ENCODE assay signal across 16 cellular contexts in the genomic region with DNA sequence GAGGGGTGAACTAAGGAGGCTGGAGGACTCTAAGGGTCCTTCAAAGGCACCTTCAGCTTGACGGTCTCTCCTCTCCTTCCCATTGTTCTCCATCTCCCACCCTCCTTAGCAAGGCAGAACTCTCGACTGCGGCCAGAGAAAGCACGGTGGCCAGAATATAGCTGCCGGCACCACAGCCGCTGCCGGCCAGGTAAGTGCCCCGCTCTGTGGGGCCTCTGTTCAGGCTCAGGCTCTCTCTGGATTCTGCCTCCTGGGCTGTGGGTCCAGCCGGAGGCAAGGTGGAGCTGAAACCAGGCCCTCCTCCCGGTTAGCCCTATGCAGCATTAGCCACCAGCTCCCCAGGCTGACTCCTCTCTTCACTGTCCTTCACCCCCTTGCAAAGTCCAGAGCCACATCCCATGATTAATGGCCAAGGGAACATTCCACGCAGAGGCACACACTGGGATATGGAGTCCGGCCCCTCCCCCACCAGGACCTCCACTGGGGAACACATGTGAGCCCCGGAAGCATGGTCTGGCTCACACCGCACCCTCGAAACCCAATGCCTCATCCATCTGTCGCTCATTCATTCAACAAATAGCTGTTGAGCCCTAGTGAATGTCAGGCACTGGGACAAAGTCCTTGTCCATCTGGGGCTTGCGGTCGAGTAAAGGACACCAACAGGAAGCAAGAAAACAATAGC. TPM values are rescaled to one million over a fixed set of nuclear protein-coding genes. Genes with fewer than 3 reads are reported as not detected.
A peak's percentile ranks its signal among the peaks of the same experiment; 100 is the strongest.
DNase-seq lines count a peak whose midpoint lies in the region; ATAC-seq and TF ChIP-seq lines count a peak whose summit lies in the region.
"Had no signal": no experiment of that assay in that cellular context is flagged by ENCODE, and none has a peak within 500 bp of the region (broad histone marks: within the 10 kb centered on the region; RNA-seq: fewer than 3 reads in every experiment).

No MANE protein-coding gene starts in this region.

- H3K27me3 Mint-ChIP-seq in H9 (ENCODE audit: low read depth), result peaks cover 3% of the 10 kb centered on the region
- H3K27me3 Mint-ChIP-seq in chondrocyte (ENCODE audit: low read depth), result no peaks in the 10 kb centered on the region
- H3K27me3 Mint-ChIP-seq: B cell had no signal

- no peak overlapping the region for H3T11ph ChIP-seq in H9 (ENCODE audit: low read length)

- no peak overlapping the region for H4K8ac ChIP-seq in H9 (replicated peaks; ENCODE audit: insufficient read length, low read depth, low read length)

- no peak overlapping the region for H2BK120ac ChIP-seq in H9 (ENCODE audit: low read depth, low read length, poor library complexity, severe bottlenecking)

- H2BK5ac ChIP-seq in H9 (ENCODE audit: insufficient read length, low read length), result no peak overlapping the region

- H3K23ac ChIP-seq in H9 (ENCODE audit: insufficient read length, low read depth, low read length), result no peak overlapping the region

- H3K9ac ChIP-seq in H9 (ENCODE audit: extremely low read depth, insufficient read length, low read length), result no peak overlapping the region

- H3K4ac ChIP-seq in H9 (ENCODE audit: low read depth, low read length), result no peak overlapping the region

- H3K27ac ChIP-seq in H9 (ENCODE audit: insufficient read length, low read depth, low read length), result no peak overlapping the region
- H3K27ac ChIP-seq: PC-9 had no signal

- no peak overlapping the region for H3K4me2 ChIP-seq in H9 (ENCODE audit: insufficient read depth, insufficient read length, low read length)
- H3K4me2 ChIP-seq: PC-9 had no signal

- no peak overlapping the region for H4K5ac ChIP-seq in H9 (ENCODE audit: insufficient read length, low read depth, low read length)

- H3K14ac ChIP-seq in H9 (ENCODE audit: insufficient read depth, low read length), result no peak overlapping the region; the same call in 1 of the 2 replicates

- H3K4me3 Mint-ChIP-seq in H9, result no peak overlapping the region
- H3K4me3 Mint-ChIP-seq in chondrocyte (ENCODE audit: unreplicated experiment), result no peak overlapping the region
- H3K4me3 Mint-ChIP-seq: B cell; CD4-positive, alpha-beta T cell had no signal

- no peaks in the 10 kb centered on the region for H3K4me1 ChIP-seq in H9 (ENCODE audit: insufficient read depth, low read length)

- H2BK20ac ChIP-seq in H9 (ENCODE audit: low read depth, low read length, poor library complexity, severe bottlenecking), result no peak overlapping the region

- no peaks in the 10 kb centered on the region for H3K9me3 ChIP-seq in H9 (ENCODE audit: control insufficient read depth, low read depth, low read length)

- H2BK12ac ChIP-seq in H9 (ENCODE audit: insufficient read length, low read depth, low read length), result no peak overlapping the region

- no peak overlapping the region for H2BK15ac ChIP-seq in H9 (ENCODE audit: low read depth, low read length)

- H3K9me3 Mint-ChIP-seq in H9 (no peaks in the 10 kb centered on the region), chondrocyte (ENCODE audit: low read depth) (no peaks in the 10 kb centered on the region)
- H3K9me3 Mint-ChIP-seq: CD4-positive, alpha-beta T cell had no signal

- H3K27ac Mint-ChIP-seq in H9 (peak overlapping the region in 2 of 3 experiments; percentile 9 to 81; a peak in 3 of 7 replicates), chondrocyte (ENCODE audit: unreplicated experiment) (peak overlapping the region; percentile 17)
- H3K27ac Mint-ChIP-seq: B cell; CD4-positive, alpha-beta T cell had no signal

- H4K91ac ChIP-seq in H9 (ENCODE audit: insufficient read length, low read depth, low read length), result no peak overlapping the region

- intact Hi-C loops in left cardiac atrium (cut with DNase I), result no loop called here

- no peak for DNase-seq in H9
- peak; percentile 87 for DNase-seq in LHCN-M2 (ENCODE audit: low read depth)
- DNase-seq in chondrocyte (ENCODE audit: low spot score), result peak; percentile 80
- peak; percentile 95 for DNase-seq in myocyte (ENCODE audit: low read depth)
- DNase-seq in GM10266 (ENCODE audit: extremely low spot score), result no peak
- DNase-seq in NCI-H1436 (lab: John Stamatoyannopoulos, UW), result no peak
- DNase-seq in left cardiac atrium, result no peak
- DNase-seq: ACHN; CD4-positive, alpha-beta T cell; GF-D8; Karpas-422; NCI-H1436 treated with DMSO at 0.1 percent for 48 hours; NCI-H774; PC-9; SHP77 had no signal

- H3K4me1 Mint-ChIP-seq in H9 (peaks cover 0 to 7% of the 10 kb centered on the region in 2 experiments; a peak in 1 of 4 replicates), chondrocyte (ENCODE audit: low read depth) (peaks cover 54% of the 10 kb centered on the region)

- H3K27me3 ChIP-seq in H9 (ENCODE audit: insufficient read depth, low read length), result no peaks in the 10 kb centered on the region

- H4K20me1 ChIP-seq in H9 (ENCODE audit: control insufficient read depth, insufficient read depth, insufficient read length), result no peaks in the 10 kb centered on the region

- no peak overlapping the region for H3K56ac ChIP-seq in H9 (ENCODE audit: insufficient read length, low read depth, low read length)

- no peaks in the 10 kb centered on the region for H3K79me2 ChIP-seq in H9 (ENCODE audit: insufficient read depth, low read length)

- no peak overlapping the region for H3K18ac ChIP-seq in H9 (ENCODE audit: insufficient read length, low read depth, low read length)

- no CpG with 5 or more reads among the region's 18 CpGs for WGBS in H9 (ENCODE audit: extremely low coverage, insufficient read length, low lambda C conversion rate)

- ATAC-seq in left cardiac atrium, result no peak

- H3K36me3 Mint-ChIP-seq in H9 (ENCODE audit: insufficient read depth in 1 of 3, low read depth in 3 of 3) (no peaks in the 10 kb centered on the region), chondrocyte (ENCODE audit: low read depth) (peaks cover 14% of the 10 kb centered on the region)

- no peaks in the 10 kb centered on the region for H3K79me1 ChIP-seq in H9 (ENCODE audit: insufficient read depth, low read depth, low read length, poor library complexity, severe bottlenecking)

- TF ChIP-seq CTCF in H9 (conservative IDR thresholded peaks at IDR 0.05), result no peak
- no peak for TF ChIP-seq CTCF in chondrocyte (IDR thresholded peaks at IDR 0.05)
- no peak for TF ChIP-seq CTCF in GM10266 (IDR thresholded peaks at IDR 0.05; ENCODE audit: control insufficient read depth, insufficient read depth, low read depth, missing control alignments)

- no peak overlapping the region for H2AK5ac ChIP-seq in H9 (ENCODE audit: insufficient read length, low read length)

- H3K23me2 ChIP-seq in H9 (ENCODE audit: insufficient read length, low read depth, low read length, poor library complexity, severe bottlenecking), result no peaks in the 10 kb centered on the region

- no peak overlapping the region for H2AFZ ChIP-seq in H9 (ENCODE audit: low read length)
- H2AFZ ChIP-seq: PC-9 had no signal

RNA-seq across cellular contexts. Expression of a gene that starts 25.2 kb away (rescaled TPM):
- 0.75 and 0.77 TPM in 2 replicates for total RNA-seq in H9 (2021)
- total RNA-seq in LHCN-M2 (2014; rRNA removed), result 151 and 211 TPM in 2 replicates
- polyA plus RNA-seq in LHCN-M2 (2012), result 104 TPM
- 210 to 446 TPM (median 215 TPM) in 3 replicates for total RNA-seq in chondrocyte
- 16.5 and 18.6 TPM in 2 replicates for total RNA-seq in myocyte
- 477 TPM for polyA plus RNA-seq in myocyte (2012)
- total RNA-seq in left cardiac atrium, result 10 to 100 TPM; 25.4 to 43.3 TPM

Comparison
In these comparisons a context has a peak if more than half of its experiments do, and no peak if none do; other contexts are left out.
1. DNase-seq: peak in LHCN-M2 (single experiment), chondrocyte (single experiment) and myocyte (single experiment); none in H9 (single experiment), GM10266 (single experiment), NCI-H1436 (single experiment) and left cardiac atrium (single experiment).